8 cellular contexts compared by ENCODE assay signal in genomic region chr5:78008356-78008967, GRCh38.
DNase-seq lines count a peak whose midpoint lies in the region; ATAC-seq and TF ChIP-seq lines count a peak whose summit lies in the region.

No MANE protein-coding gene starts in this region.

- H3K9me3 ChIP-seq in left lung = no peaks in the 10 kb centered on the region

- peaks cover 0 to 7% of the 10 kb centered on the region in 2 donors for H3K4me1 ChIP-seq in left lung

- intact Hi-C loops in left lung (cut with DNase I) = no loop called here

- H3K27me3 ChIP-seq in brain microvascular endothelial cell (replicated peaks) = no peaks in the 10 kb centered on the region
- no peaks in the 10 kb centered on the region for H3K27me3 ChIP-seq in left lung

- H3K36me3 ChIP-seq in brain microvascular endothelial cell (replicated peaks) (no peaks in the 10 kb centered on the region), left lung (no peaks in the 10 kb centered on the region)

- CTCF ChIA-PET in AG04449 (lab: Yijun Ruan, JAX) = interaction anchor here (0.7 to 3.6 kb wide), 13 partner anchors 9 to 448 kb away, joined by 3 to 18 read pairs (median 3); no protein-coding TSS in a partner anchor

- in situ Hi-C loops in brain microvascular endothelial cell (cut with HindIII; ENCODE audit: low pct_ligation_motif_present, low sequenced_read_pairs) = no loop called here

- DNase-seq in AG04449 (ENCODE audit: low read depth, low spot score) (no peak), NCI-H345 (lab: John Stamatoyannopoulos, UW) (peak; percentile 58), brain microvascular endothelial cell (peak; percentile 48), left lung (no peak)
- no peak for DNase-seq in activated effector memory CD4-positive, alpha-beta T cell treated with anti-CD3 and anti-CD28 coated beads, Interleukin-2, amount 50 U/mL, for 16 hours

- H3K27ac ChIP-seq in brain microvascular endothelial cell = no peak overlapping the region
- H3K27ac ChIP-seq in left lung = no peak overlapping the region

- H3K4me3 ChIP-seq in AG04449 (ENCODE audit: low read depth, low read length) (no peak overlapping the region), GM12875 (ENCODE audit: low read depth, low read length) (no peak overlapping the region), brain microvascular endothelial cell (ENCODE audit: low read depth, low read length) (no peak overlapping the region), left lung (no peak overlapping the region)

- TF ChIP-seq CTCF in AG04449 (IDR thresholded peaks at IDR 0.05; ENCODE audit: insufficient read depth, low read length, missing control alignments) (peak; percentile 69), GM12875 (IDR thresholded peaks at IDR 0.05; ENCODE audit: borderline replicate concordance, insufficient read depth, low read depth, low read length) (peak; percentile 70; the same call in 1 of the 2 replicates), brain microvascular endothelial cell (IDR thresholded peaks at IDR 0.05; ENCODE audit: low read depth, low read length, missing control alignments) (peak; percentile 91), left lung (IDR thresholded peaks at IDR 0.05) (peak; percentile 28 to 60)

- POLR2A ChIA-PET in AG04449 (lab: Yijun Ruan, JAX) = no interaction called here

- ATAC-seq in left lung (peak; percentile 64), HG02884 (IDR thresholded peaks at IDR 0.05; ENCODE audit: unreplicated experiment) (no peak), HG03342 (IDR thresholded peaks at IDR 0.05; ENCODE audit: unreplicated experiment) (no peak)

Comparison
In these comparisons a context has a peak if more than half of its experiments do, and no peak if none do; other contexts are left out.
1. DNase-seq: peak in NCI-H345 (single experiment) and brain microvascular endothelial cell (single experiment); none in AG04449 (single experiment), left lung (0 of 2) and activated effector memory CD4-positive, alpha-beta T cell treated with anti-CD3 and anti-CD28 coated beads, Interleukin-2, amount 50 U/mL, for 16 hours (single experiment).
2. Peak in every context shown above with its lines, with median percentiles within 50 percentile points of each other: CTCF ChIP-seq.